24 cellular contexts compared by ENCODE assay signal in genomic region chr16:48235058-48235555, GRCh38. TPM values are rescaled to one million over a fixed set of nuclear protein-coding genes. Genes with fewer than 3 reads are reported as not detected.
"Had no signal": no experiment of that assay in that cellular context is flagged by ENCODE, and none has a peak within 500 bp of the region (broad histone marks: within the 10 kb centered on the region; RNA-seq: fewer than 3 reads in every experiment).

No MANE protein-coding gene starts in this region.

- FAIRE-seq: astrocyte had no signal

- ATAC-seq: activated CD4-positive, alpha-beta T cell treated with anti-CD3 and anti-CD28 coated beads for 36 hours; activated T-helper 17 cell treated with anti-CD3 and anti-CD28 coated beads, Interleukin-2, amount 50 U/mL, for 72 hours; T-helper 17 cell had no signal

- H3K27ac ChIP-seq: cardiac muscle cell, KMS-11, PC-9 had no signal

- H2AFZ ChIP-seq: PC-9 had no signal

- DNase-seq: activated CD4-positive, alpha-beta memory T cell treated with anti-CD3 and anti-CD28 coated beads, Interleukin-2, amount 10 ng/mL, durations not matched to agents 7 days and 5 days; activated CD4-positive, alpha-beta T cell treated with anti-CD3 and anti-CD28 coated beads for 36 hours; activated CD4-positive, alpha-beta T cell treated with anti-CD3 and anti-CD28 coated beads, Interleukin-2, amount 50 U/mL, for 1 hour; activated gamma-delta T cell; activated naive CD4-positive, alpha-beta T cell treated with anti-CD3 and anti-CD28 coated beads for 36 hours; activated T-cell treated with anti-CD3 and anti-CD28 coated beads for 4 hours; activated T-cell treated with anti-CD3 and anti-CD28 coated beads, Interleukin-2, amount 50 U/mL, for 48 hours; amygdala; NCI-H1092; NCI-H1417 treated with DMSO at 0.1 percent for 48 hours; NCI-H1694; NCI-H2029; NCI-H2107; NCI-H2171 treated with DMSO at 0.1 percent for 48 hours; NCI-H345; NCI-H510A; SHP77 treated with DMSO at 0.1 percent for 48 hours; T-helper 17 cell; T-helper 9 cell had no signal

- H3K9ac ChIP-seq: KMS-11 had no signal

- H3K4me2 ChIP-seq: KMS-11, PC-9 had no signal

- H3K4me3 ChIP-seq: cardiac muscle cell, PC-9 had no signal

- H3K27me3 ChIP-seq: cardiac muscle cell had no signal

- H3K36me3 ChIP-seq: cardiac muscle cell had no signal

RNA-seq across cellular contexts. Expression of gene ABCC11, which starts 12.2 kb away (rescaled TPM):
- total RNA-seq: T-helper 17 cell had no signal
